Comparison of ENCODE assay signal across 8 cellular contexts in the genomic region with DNA sequence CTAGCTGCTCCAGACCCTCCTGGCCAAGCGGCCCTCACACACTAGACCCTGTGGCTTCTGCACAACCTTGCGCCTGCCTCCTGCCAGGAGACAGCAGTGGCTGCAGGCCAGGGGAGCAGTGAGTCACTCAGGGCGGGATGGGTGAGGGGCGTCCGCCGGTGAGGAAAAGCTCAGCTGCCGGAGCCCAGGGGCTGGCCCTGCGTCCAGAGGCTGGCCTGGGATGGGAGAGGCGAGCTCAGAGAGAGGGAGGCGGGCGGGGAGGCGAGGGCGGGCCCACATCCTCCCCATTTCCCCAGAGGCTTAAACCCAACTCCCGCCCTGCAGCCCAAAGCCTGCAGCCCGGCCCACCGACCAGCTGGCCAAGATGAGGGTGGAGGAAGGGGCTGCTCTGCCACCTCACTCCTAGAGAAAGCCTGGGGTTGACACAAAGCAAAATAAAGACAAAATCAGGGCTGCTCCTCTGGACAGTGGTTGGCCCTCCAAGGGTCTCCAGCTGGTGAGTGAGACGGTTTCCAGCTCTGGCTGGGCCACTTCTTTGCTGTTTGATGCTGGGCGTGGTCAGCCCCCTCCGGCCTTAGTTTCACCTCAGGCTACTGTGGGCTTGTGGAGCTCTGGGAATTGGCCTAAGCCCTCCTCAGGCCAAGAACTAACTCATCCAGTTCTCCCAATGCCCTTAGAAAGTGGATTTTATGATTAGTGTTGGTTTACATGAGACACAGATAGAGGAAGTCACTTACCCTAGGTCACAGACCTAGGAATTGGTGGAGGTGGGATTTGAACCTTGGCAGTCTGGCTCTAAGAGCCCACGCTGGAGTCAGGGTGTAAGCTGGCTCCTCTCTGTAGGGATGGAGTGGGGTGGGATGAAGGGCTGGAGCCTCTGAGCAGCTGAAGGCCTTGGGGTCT. TPM values are rescaled to one million over a fixed set of nuclear protein-coding genes. Genes with fewer than 3 reads are reported as not detected.
DNase-seq lines count a peak whose midpoint lies in the region; ATAC-seq and TF ChIP-seq lines count a peak whose summit lies in the region.

No MANE protein-coding gene starts in this region.

- H3K27me3 Mint-ChIP-seq in activated T-cell treated with anti-CD3 and anti-CD28 coated beads, Interleukin-2, amount 50 U/mL, for 72 hours (ENCODE audit: low read depth), result no peaks in the 10 kb centered on the region

- no peaks in the 10 kb centered on the region for H3K4me1 ChIP-seq in effector memory CD4-positive, alpha-beta T cell (ENCODE audit: control insufficient read depth, insufficient read depth, low read length, poor library complexity, severe bottlenecking)

- H3K9me3 Mint-ChIP-seq in activated T-cell treated with anti-CD3 and anti-CD28 coated beads, Interleukin-2, amount 50 U/mL, for 72 hours, result peaks cover 0 to 2% of the 10 kb centered on the region in 2 donors

- H3K27ac Mint-ChIP-seq in activated T-cell treated with anti-CD3 and anti-CD28 coated beads, Interleukin-2, amount 50 U/mL, for 72 hours, result no peak overlapping the region

- no peaks in the 10 kb centered on the region for H3K9me3 ChIP-seq in effector memory CD4-positive, alpha-beta T cell (ENCODE audit: control insufficient read depth, low read length)

- no peak for TF ChIP-seq CTCF in coronary artery (IDR thresholded peaks at IDR 0.05)

- H3K27me3 ChIP-seq in effector memory CD4-positive, alpha-beta T cell (replicated peaks; ENCODE audit: control insufficient read depth, insufficient read depth, low read length, poor library complexity, severe bottlenecking), result no peaks in the 10 kb centered on the region

- peaks cover 7% of the 10 kb centered on the region for H3K4me1 Mint-ChIP-seq in activated T-cell treated with anti-CD3 and anti-CD28 coated beads, Interleukin-2, amount 50 U/mL, for 72 hours (ENCODE audit: low read depth)

- no peak overlapping the region for H3K4me3 Mint-ChIP-seq in activated T-cell treated with anti-CD3 and anti-CD28 coated beads, Interleukin-2, amount 50 U/mL, for 72 hours

- peak overlapping the region; percentile 37 for H3K4me3 ChIP-seq in coronary artery
- H3K4me3 ChIP-seq in effector memory CD4-positive, alpha-beta T cell (ENCODE audit: insufficient read depth, low read depth, low read length, poor library complexity, severe bottlenecking), result no peak overlapping the region

- peak; percentile 50 for ATAC-seq in GM19397 (IDR thresholded peaks at IDR 0.05; ENCODE audit: unreplicated experiment)
- no peak for ATAC-seq in activated T-cell treated with anti-CD3 and anti-CD28 coated beads, Interleukin-2, amount 50 U/mL, for 72 hours (replicated peaks in 1 of 2)

- DNase-seq in AG20443 (ENCODE audit: low spot score), result peak; percentile 85
- peak; percentile 92 for DNase-seq in HT1080 (ENCODE audit: low read depth)
- peak; percentile 87 for DNase-seq in coronary artery (ENCODE audit: low spot score)
- peak; percentile 17 for DNase-seq in midbrain (lab: John Stamatoyannopoulos, UW)
- no peak for DNase-seq in T-helper 1 cell
- DNase-seq in effector memory CD4-positive, alpha-beta T cell, result no peak
- DNase-seq in activated T-cell treated with anti-CD3 and anti-CD28 coated beads, Interleukin-2, amount 50 U/mL, for 72 hours, result no peak

- H3K27ac ChIP-seq in coronary artery, result peak overlapping the region; percentile 71 to 79
- no peak overlapping the region for H3K27ac ChIP-seq in effector memory CD4-positive, alpha-beta T cell (ENCODE audit: insufficient read depth, low read length, poor library complexity, severe bottlenecking)

- no peaks in the 10 kb centered on the region for H3K36me3 ChIP-seq in effector memory CD4-positive, alpha-beta T cell (ENCODE audit: control insufficient read depth, insufficient read depth, low read length)

- no peaks in the 10 kb centered on the region for H3K36me3 Mint-ChIP-seq in activated T-cell treated with anti-CD3 and anti-CD28 coated beads, Interleukin-2, amount 50 U/mL, for 72 hours (ENCODE audit: insufficient read depth in 2 of 2)

RNA-seq across cellular contexts. Expression of gene IQSEC1, which starts 50.6 kb away (rescaled TPM):
- total RNA-seq in HT1080 (2014; rRNA removed; shearing (Covaris generic)), result 1.3 and 3.0 TPM in 2 replicates
- 0.88 and 1.4 TPM in 2 replicates for polyA plus RNA-seq in HT1080 (2015; cell fraction: cytosol; rRNA removed)
- 1.6 and 2.7 TPM in 2 replicates for polyA plus RNA-seq in HT1080 (2015; cell fraction: nucleus; rRNA removed)
- 10 to 100 TPM; 31.2 to 53.5 TPM for total RNA-seq in activated T-cell treated with anti-CD3 and anti-CD28 coated beads, Interleukin-2, amount 50 U/mL, for 72 hours

Comparison
In these comparisons a context has a peak if more than half of its experiments do, and no peak if none do; other contexts are left out.
1. DNase-seq: peak in AG20443 (single experiment), HT1080 (single experiment), coronary artery (single experiment) and midbrain (single experiment); none in T-helper 1 cell (0 of 5), effector memory CD4-positive, alpha-beta T cell (0 of 3) and activated T-cell treated with anti-CD3 and anti-CD28 coated beads, Interleukin-2, amount 50 U/mL, for 72 hours (0 of 2).